Comparison of ENCODE assay signal across 20 cellular contexts in genomic region chr10:107589081-107589480, GRCh38.
"Had no signal": no experiment of that assay in that cellular context is flagged by ENCODE, and none has a peak within 500 bp of the region (broad histone marks: within the 10 kb centered on the region; RNA-seq: fewer than 3 reads in every experiment).

No MANE protein-coding gene starts in this region.

- H3K27me3 ChIP-seq: esophagus muscularis mucosa, neutrophil, ovary, vagina had no signal

- FAIRE-seq: small intestine had no signal

- H3K36me3 ChIP-seq: esophagus muscularis mucosa, neutrophil, ovary, vagina had no signal

- DNase-seq: activated CD4-positive, alpha-beta T cell treated with anti-CD3 and anti-CD28 coated beads for 36 hours; activated CD4-positive, CD25-positive, alpha-beta regulatory T cell; activated CD8-positive, alpha-beta memory T cell treated with anti-CD3 and anti-CD28 coated beads, Interleukin-2, amount 10 ng/mL, durations not matched to agents 7 days and 5 days; activated CD8-positive, alpha-beta T cell treated with anti-CD3 and anti-CD28 coated beads, Interleukin-2, amount 10 ng/mL, durations not matched to agents 7 days and 5 days; activated naive CD4-positive, alpha-beta T cell; activated T-cell treated with anti-CD3 and anti-CD28 coated beads for 4 hours; activated T-cell treated with anti-CD3 and anti-CD28 coated beads, Interleukin-2, amount 50 U/mL, for 72 hours; cortex of kidney; endodermal cell; islet precursor cell; left ventricle myocardium superior; naive B cell; nephron progenitor cell; ovary; retina; small intestine; stimulated activated CD4-positive, alpha-beta T cell treated with anti-CD3 and anti-CD28 coated beads, Interleukin-4, amount 100 ng/mL, for 24 hours had no signal

- H3K4me3 ChIP-seq: esophagus muscularis mucosa, ovary, vagina had no signal
